Comparison of ENCODE assay signal across 9 cellular contexts in the genomic region with DNA sequence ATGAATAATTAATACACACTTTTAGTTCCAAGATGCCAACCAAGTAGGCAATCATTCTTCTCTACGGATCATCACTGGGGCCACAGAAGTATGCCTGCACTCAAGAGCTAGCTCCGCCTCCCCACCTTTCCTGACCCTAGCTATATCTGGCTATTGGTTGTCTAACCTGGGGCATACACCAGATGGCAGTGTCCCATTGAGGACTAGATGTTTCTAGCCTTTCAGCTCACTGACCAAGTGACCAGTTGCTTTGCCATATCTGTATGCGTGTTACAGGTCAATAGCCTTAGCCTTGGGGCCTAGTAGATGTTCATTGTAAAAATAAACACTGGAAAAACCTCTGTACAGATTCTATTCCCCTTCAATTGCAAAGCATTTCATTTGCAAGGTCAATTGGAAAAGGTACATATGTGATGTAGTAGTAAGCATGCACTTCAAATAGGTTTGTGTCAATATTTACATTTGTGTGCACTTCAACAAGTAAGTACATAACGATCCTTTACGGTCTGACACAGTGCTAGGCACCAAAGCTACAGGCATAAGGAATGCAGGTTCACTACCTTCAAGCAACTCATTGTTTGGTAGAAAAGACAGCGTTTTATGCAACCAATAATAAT.
DNase-seq lines count a peak whose midpoint lies in the region; ATAC-seq and TF ChIP-seq lines count a peak whose summit lies in the region.
"Had no signal": no experiment of that assay in that cellular context is flagged by ENCODE, and none has a peak within 500 bp of the region (broad histone marks: within the 10 kb centered on the region; RNA-seq: fewer than 3 reads in every experiment).

No MANE protein-coding gene starts in this region.

- no peak overlapping the region for H2BK15ac ChIP-seq in mesenchymal stem cell (ENCODE audit: low read depth, poor library complexity, severe bottlenecking)

- H2AFZ ChIP-seq in mesenchymal stem cell (ENCODE audit: low read depth, low read length) = no peak overlapping the region

- H3K4me2 ChIP-seq in mesenchymal stem cell (ENCODE audit: low read length, poor library complexity, severe bottlenecking) = no peak overlapping the region

- H3K9ac ChIP-seq in mesenchymal stem cell (ENCODE audit: low read length) = no peak overlapping the region

- H3K4me1 Mint-ChIP-seq in stimulated activated effector memory CD8-positive, alpha-beta T cell treated with anti-CD3 and anti-CD28 coated beads, Interleukin-12 subunit alpha, Interleukin-12 subunit beta, amount 100 ng/mL, for 72 hours = no peaks in the 10 kb centered on the region

- H2BK120ac ChIP-seq in mesenchymal stem cell (ENCODE audit: low read depth, low read length) = no peak overlapping the region

- peaks cover 6% of the 10 kb centered on the region for H3K9me3 Mint-ChIP-seq in stimulated activated effector memory CD8-positive, alpha-beta T cell treated with anti-CD3 and anti-CD28 coated beads, Interleukin-12 subunit alpha, Interleukin-12 subunit beta, amount 100 ng/mL, for 72 hours

- H3K4me3 ChIP-seq in brain microvascular endothelial cell (ENCODE audit: low read depth, low read length) (no peak overlapping the region), mesenchymal stem cell (ENCODE audit: insufficient read depth in 1 of 2, low read depth in 1 of 2, low read length in 2 of 2) (no peak overlapping the region)

- no peak overlapping the region for H3K4ac ChIP-seq in mesenchymal stem cell (ENCODE audit: low read depth in 1 of 2, low read length in 2 of 2)

- no peaks in the 10 kb centered on the region for H3K9me3 ChIP-seq in mesenchymal stem cell (ENCODE audit: control insufficient read depth, low read length)

- no peaks in the 10 kb centered on the region for H3K36me3 ChIP-seq in brain microvascular endothelial cell (replicated peaks)
- H3K36me3 ChIP-seq in mesenchymal stem cell (ENCODE audit: control insufficient read depth in 1 of 2, insufficient read depth in 2 of 2, low read depth in 1 of 2, low read length in 2 of 2) = no peaks in the 10 kb centered on the region

- H3K23ac ChIP-seq in mesenchymal stem cell (ENCODE audit: low read length in 2 of 2) = no peak overlapping the region

- H3K4me1 ChIP-seq in mesenchymal stem cell (ENCODE audit: control insufficient read depth, insufficient read depth, low read depth, low read length) = no peaks in the 10 kb centered on the region

- H3K18ac ChIP-seq in mesenchymal stem cell (ENCODE audit: low read depth in 1 of 2, low read length in 2 of 2) = no peak overlapping the region

- no peaks in the 10 kb centered on the region for H3K36me3 Mint-ChIP-seq in stimulated activated effector memory CD8-positive, alpha-beta T cell treated with anti-CD3 and anti-CD28 coated beads, Interleukin-12 subunit alpha, Interleukin-12 subunit beta, amount 100 ng/mL, for 72 hours

- no peak overlapping the region for H2AK5ac ChIP-seq in mesenchymal stem cell (ENCODE audit: low read length, severe bottlenecking)

- 81% methylated on average over 5 of the region's 6 CpGs for WGBS in mesenchymal stem cell

- no peak overlapping the region for H2BK12ac ChIP-seq in mesenchymal stem cell (ENCODE audit: low read length in 2 of 2)

- H4K8ac ChIP-seq in mesenchymal stem cell (ENCODE audit: low read length) = no peak overlapping the region

- in situ Hi-C loops in brain microvascular endothelial cell (cut with HindIII; ENCODE audit: low pct_ligation_motif_present, low sequenced_read_pairs) = no loop called here

- no peak overlapping the region for H3K14ac ChIP-seq in mesenchymal stem cell (ENCODE audit: low read length in 2 of 2)

- no peak overlapping the region for H3K27ac Mint-ChIP-seq in stimulated activated effector memory CD8-positive, alpha-beta T cell treated with anti-CD3 and anti-CD28 coated beads, Interleukin-12 subunit alpha, Interleukin-12 subunit beta, amount 100 ng/mL, for 72 hours

- ATAC-seq in HG03139 (IDR thresholded peaks at IDR 0.05; ENCODE audit: unreplicated experiment) = no peak
- ATAC-seq in activated CD4-positive, CD25-positive, alpha-beta regulatory T cell treated with anti-CD3 and anti-CD28 coated beads, Interleukin-2, amount 50 U/mL, for 24 hours = no peak
- no peak for ATAC-seq in stimulated activated effector memory CD8-positive, alpha-beta T cell treated with anti-CD3 and anti-CD28 coated beads, Interleukin-12 subunit alpha, Interleukin-12 subunit beta, amount 100 ng/mL, for 72 hours

- H3K27ac ChIP-seq in brain microvascular endothelial cell (no peak overlapping the region), mesenchymal stem cell (ENCODE audit: low read length, poor library complexity, severe bottlenecking) (no peak overlapping the region)

- peak; percentile 42 for TF ChIP-seq CTCF in brain microvascular endothelial cell (IDR thresholded peaks at IDR 0.05; ENCODE audit: low read depth, low read length, missing control alignments)

- DNase-seq in DMS53 (lab: John Stamatoyannopoulos, UW) (peak; percentile 97), LHCN-M2 (ENCODE audit: low read depth) (peak; percentile 28), brain microvascular endothelial cell (no peak), mesenchymal stem cell (peak; percentile 10), ureter (ENCODE audit: low spot score) (no peak)
- no peak for DNase-seq in stimulated activated effector memory CD8-positive, alpha-beta T cell treated with anti-CD3 and anti-CD28 coated beads, Interleukin-12 subunit alpha, Interleukin-12 subunit beta, amount 100 ng/mL, for 72 hours (ENCODE audit: low spot score in 2 of 2)
- DNase-seq: MM.1S had no signal

- H4K91ac ChIP-seq in mesenchymal stem cell (ENCODE audit: low read length) = no peak overlapping the region

- no peak overlapping the region for H3K4me3 Mint-ChIP-seq in stimulated activated effector memory CD8-positive, alpha-beta T cell treated with anti-CD3 and anti-CD28 coated beads, Interleukin-12 subunit alpha, Interleukin-12 subunit beta, amount 100 ng/mL, for 72 hours

- no peaks in the 10 kb centered on the region for H3K79me1 ChIP-seq in mesenchymal stem cell (replicated peaks; ENCODE audit: low read length, poor library complexity, severe bottlenecking)

- H2BK5ac ChIP-seq in mesenchymal stem cell (ENCODE audit: low read depth, low read length, poor library complexity, severe bottlenecking) = no peak overlapping the region

- H3K27me3 ChIP-seq in brain microvascular endothelial cell (replicated peaks) = no peaks in the 10 kb centered on the region
- H3K27me3 ChIP-seq in mesenchymal stem cell (ENCODE audit: control insufficient read depth in 1 of 2, insufficient read depth in 1 of 2, low read length in 2 of 2) = no peaks in the 10 kb centered on the region

Comparison
In these comparisons a context has a peak if more than half of its experiments do, and no peak if none do; other contexts are left out.
1. DNase-seq: peak in DMS53 (single experiment), LHCN-M2 (single experiment) and mesenchymal stem cell (single experiment); none in brain microvascular endothelial cell (single experiment), ureter (single experiment) and stimulated activated effector memory CD8-positive, alpha-beta T cell treated with anti-CD3 and anti-CD28 coated beads, Interleukin-12 subunit alpha, Interleukin-12 subunit beta, amount 100 ng/mL, for 72 hours (0 of 2).